ENCODE assay signal across 20 cellular contexts in genomic region chr10:28523725-28524252, GRCh38. TPM values are rescaled to one million over a fixed set of nuclear protein-coding genes. Genes with fewer than 3 reads are reported as not detected.
DNase-seq lines count a peak whose midpoint lies in the region; ATAC-seq and TF ChIP-seq lines count a peak whose summit lies in the region.
"Had no signal": no experiment of that assay in that cellular context is flagged by ENCODE, and none has a peak within 500 bp of the region (broad histone marks: within the 10 kb centered on the region; RNA-seq: fewer than 3 reads in every experiment).

No MANE protein-coding gene starts in this region.

- ATAC-seq in Panc1 (no peak), HG02759 (IDR thresholded peaks at IDR 0.05; ENCODE audit: unreplicated experiment) (no peak)
- ATAC-seq: A549 had no signal

- peaks cover 21% of the 10 kb centered on the region for H3K36me3 Mint-ChIP-seq in MCF 10A (ENCODE audit: insufficient read depth, unreplicated experiment)
- peaks cover 29% of the 10 kb centered on the region for H3K36me3 Mint-ChIP-seq in endothelial cell (ENCODE audit: low read depth, unreplicated experiment)

- H3K4me3 Mint-ChIP-seq in MCF 10A (ENCODE audit: unreplicated experiment), result no peak overlapping the region
- peak overlapping the region; percentile 71 for H3K4me3 Mint-ChIP-seq in endothelial cell (ENCODE audit: unreplicated experiment)
- H3K4me3 Mint-ChIP-seq: CD14-positive monocyte, HFFc6 had no signal

- TF ChIP-seq CTCF in MCF 10A (IDR thresholded peaks at IDR 0.05; ENCODE audit: unreplicated experiment) (no peak), breast epithelium (IDR thresholded peaks at IDR 0.05) (no peak), HEK293 (tag by site-specific recombination; IDR thresholded peaks at IDR 0.05) (no peak), Panc1 (IDR thresholded peaks at IDR 0.05) (no peak), endothelial cell (IDR thresholded peaks at IDR 0.05; ENCODE audit: unreplicated experiment) (no peak)

- H3K27me3 ChIP-seq in breast epithelium (no peaks in the 10 kb centered on the region), Panc1 (ENCODE audit: control insufficient read depth, insufficient read depth, low read length) (no peaks in the 10 kb centered on the region)
- H3K27me3 ChIP-seq: BLaER1 had no signal

- DNase-seq in MCF 10A (ENCODE audit: unreplicated experiment) (no peak), breast epithelium (ENCODE audit: low spot score in 2 of 2) (no peak), Panc1 (ENCODE audit: low read depth, low spot score) (no peak), endothelial cell (ENCODE audit: low spot score) (no peak), HK-2 (ENCODE audit: unreplicated experiment) (no peak), NCI-H510A treated with DMSO at 0.1 percent for 48 hours (lab: John Stamatoyannopoulos, UW) (no peak)
- DNase-seq: CD4-positive, alpha-beta memory T cell; DMS 273 treated with DMSO at 0.1 percent for 48 hours; DMS53; DND-41; EL; GM23248; HFFc6 had no signal

- BruUV-seq in MCF 10A (replicated peaks; lab: Mats Ljungman, UMichigan) (TSS peak; percentile 42), Panc1 (replicated peaks; lab: Mats Ljungman, UMichigan) (TSS peak; percentile 64)

- H3K9me3 ChIP-seq in breast epithelium (peaks cover 7 to 10% of the 10 kb centered on the region in 2 donors), HEK293 (ENCODE audit: control insufficient read depth, insufficient read depth, low read depth, low read length) (no peaks in the 10 kb centered on the region), Panc1 (ENCODE audit: control insufficient read depth, insufficient read depth, low read depth, low read length) (no peaks in the 10 kb centered on the region; the same call in 1 of the 2 replicates)
- H3K9me3 ChIP-seq: HAP-1 had no signal

- H3K4me1 ChIP-seq in breast epithelium (no peaks in the 10 kb centered on the region), HEK293 (ENCODE audit: control insufficient read depth, insufficient read depth, low read length) (no peaks in the 10 kb centered on the region), Panc1 (ENCODE audit: control insufficient read depth, insufficient read depth, low read length) (no peaks in the 10 kb centered on the region)
- H3K4me1 ChIP-seq: A549, HAP-1 had no signal

- H3K27ac ChIP-seq in breast epithelium (no peak overlapping the region), HEK293 (ENCODE audit: extremely low read depth, low read depth, low read length) (no peak overlapping the region), Panc1 (ENCODE audit: low read length) (no peak overlapping the region)
- H3K27ac ChIP-seq: 22Rv1, A549, BLaER1, GM23248 had no signal

- H3K27me3 Mint-ChIP-seq in MCF 10A (ENCODE audit: insufficient read depth, unreplicated experiment) (no peaks in the 10 kb centered on the region), endothelial cell (ENCODE audit: unreplicated experiment) (peaks cover 2% of the 10 kb centered on the region)
- H3K27me3 Mint-ChIP-seq: CD4-positive, alpha-beta memory T cell had no signal

- intact Hi-C loops in MCF 10A (cut with micrococcal nuclease) (no loop called here), breast epithelium (cut with DNase I; ENCODE audit: low total_unique reads) (no loop called here), Panc1 (cut with micrococcal nuclease; ENCODE audit: unreplicated experiment) (loop anchor here (10.0 kb wide), 1 partner anchor 89 kb away; no protein-coding TSS in a partner anchor)

- no peaks in the 10 kb centered on the region for H3K36me3 ChIP-seq in breast epithelium
- peaks cover 0 to 17% of the 10 kb centered on the region in 2 experiments; a peak in 2 of 3 replicates for H3K36me3 ChIP-seq in HEK293 (ENCODE audit: control insufficient read depth in 2 of 2, insufficient read depth in 1 of 2, low read length in 2 of 2)
- H3K36me3 ChIP-seq in Panc1 (ENCODE audit: control insufficient read depth, insufficient read depth, low read length), result no peaks in the 10 kb centered on the region

- no peak overlapping the region for H3K27ac Mint-ChIP-seq in MCF 10A (ENCODE audit: low read depth, unreplicated experiment)
- no peak overlapping the region for H3K27ac Mint-ChIP-seq in endothelial cell (ENCODE audit: unreplicated experiment)
- H3K27ac Mint-ChIP-seq: CD14-positive monocyte; CD4-positive, alpha-beta memory T cell; HFFc6 had no signal

- CTCF ChIA-PET in MCF 10A (lab: Yijun Ruan, JAX), result no interaction called here
- CTCF ChIA-PET in HEK293 (lab: Yijun Ruan, JAX), result interaction anchor here (0.6 kb wide), 2 partner anchors 98 to 140 kb away, joined by 3 read pairs; no protein-coding TSS in a partner anchor
- CTCF ChIA-PET in Panc1 (lab: Charles Lee), result no interaction called here

- no peak for TF ChIP-seq POLR2A in breast epithelium (IDR thresholded peaks at IDR 0.05)

- POLR2A ChIA-PET in MCF 10A (lab: Yijun Ruan, JAX), result interaction anchor here (0.6 to 1.6 kb wide), 2 partner anchors 8 to 270 kb away, joined by 3 to 6 read pairs; partner anchors contain the start of gene WAC
- POLR2A ChIA-PET in HEK293 (lab: Yijun Ruan, JAX), result no interaction called here
- POLR2A ChIA-PET in Panc1 (lab: Charles Lee), result no interaction called here

- H3K4me3 ChIP-seq in breast epithelium, result no peak overlapping the region
- no peak overlapping the region for H3K4me3 ChIP-seq in HEK293 (ENCODE audit: low read depth, low read length)
- no peak overlapping the region for H3K4me3 ChIP-seq in Panc1 (ENCODE audit: low read depth in 2 of 2, low read length in 2 of 2)
- H3K4me3 ChIP-seq: A549, GM23248, HAP-1 had no signal

- H3K4me1 Mint-ChIP-seq in MCF 10A (ENCODE audit: insufficient read depth, unreplicated experiment), result peaks cover 6% of the 10 kb centered on the region
- peaks cover 3% of the 10 kb centered on the region for H3K4me1 Mint-ChIP-seq in endothelial cell (ENCODE audit: unreplicated experiment)

- in situ Hi-C loops in Panc1 (cut with HindIII; ENCODE audit: low pct_unique_long_range_greater_than_20kb, low sequenced_read_pairs), result no loop called here

- H3K9me3 Mint-ChIP-seq in MCF 10A (ENCODE audit: unreplicated experiment) (peaks cover 8% of the 10 kb centered on the region), endothelial cell (ENCODE audit: unreplicated experiment) (no peaks in the 10 kb centered on the region)

TF ChIP-seq in HEK293, 187 proteins besides CTCF, POLR2A, EP300 and RAD21 (continues in another document):
- TF ChIP-seq ZNF558 (tag by site-specific recombination; IDR thresholded peaks at IDR 0.05) (peak; percentile 57; the same call in 1 of the 2 replicates), ZNF214 (tag by site-specific recombination; IDR thresholded peaks at IDR 0.05; ENCODE audit: borderline replicate concordance) (no peak), ZSCAN18 (tag by site-specific recombination; IDR thresholded peaks at IDR 0.05) (no peak), ZNF639 (tag by site-specific recombination; IDR thresholded peaks at IDR 0.05) (no peak), ZNF280D (tag by site-specific recombination; IDR thresholded peaks at IDR 0.05) (0 out of 2 replicates have a peak, but pooled peaks have one; percentile 32), KLF8 (tag by site-specific recombination; IDR thresholded peaks at IDR 0.05) (no peak), GLIS1 (tag by site-specific recombination; IDR thresholded peaks at IDR 0.05) (no peak), ZBTB7A (tag by site-specific recombination; IDR thresholded peaks at IDR 0.05; ENCODE audit: low read depth) (no peak), SETDB1 (IDR thresholded peaks at IDR 0.05; ENCODE audit: insufficient read length, low read length) (peak; percentile 65)

RNA-seq across cellular contexts. Expression of gene WAC, which starts 9.1 kb away (rescaled TPM):
- total RNA-seq in MCF 10A (2022) (151 and 155 TPM in 2 replicates), breast epithelium (100 to 1,000 TPM; 124 to 180 (median 142) TPM), Panc1 (2021; ENCODE audit: unreplicated experiment) (70.7 TPM), endothelial cell (ENCODE audit: unreplicated experiment) (122 TPM)
- polyA plus RNA-seq in Panc1 (2012; ENCODE audit: insufficient read length), result 47.4 TPM
